ENCODE assay signal across 8 cellular contexts in the genomic region with DNA sequence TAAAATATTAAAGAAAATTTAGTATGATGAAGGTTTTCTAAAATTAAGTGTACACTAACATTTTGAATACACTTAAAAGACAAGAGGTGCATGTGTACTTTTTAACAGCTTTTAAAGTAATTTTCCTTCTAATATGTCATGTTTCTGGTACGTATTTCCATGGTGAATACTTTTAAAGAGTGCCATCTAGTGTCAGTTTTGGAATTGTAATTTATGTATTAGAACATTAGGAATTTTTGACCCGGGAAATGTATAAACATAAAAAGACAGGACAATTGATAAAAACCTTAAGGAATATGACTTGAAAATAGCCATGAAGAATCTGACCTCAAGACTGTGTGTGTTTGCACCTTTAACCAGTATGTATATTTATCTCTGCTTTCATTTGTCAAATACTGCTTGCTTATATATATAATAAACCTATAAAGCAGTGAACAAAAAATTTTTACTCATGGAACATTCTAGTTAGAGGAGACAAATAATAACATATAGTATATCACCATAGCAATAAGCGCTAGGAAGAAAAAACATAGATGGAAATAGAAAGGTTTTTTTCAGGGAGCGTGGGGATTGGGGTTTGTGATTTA. TPM values are rescaled to one million over a fixed set of nuclear protein-coding genes. Genes with fewer than 3 reads are reported as not detected.
A peak's percentile ranks its signal among the peaks of the same experiment; 100 is the strongest.
DNase-seq lines count a peak whose midpoint lies in the region; ATAC-seq, FAIRE-seq and TF ChIP-seq lines count a peak whose summit lies in the region.

No MANE protein-coding gene starts in this region.

- no peaks in the 10 kb centered on the region for H3K27me3 Mint-ChIP-seq in activated B cell treated with CpG ODN at 0.5 μM for 24 hours

- no peak overlapping the region for H3K4me3 Mint-ChIP-seq in activated B cell treated with CpG ODN at 0.5 μM for 24 hours

- CTCF ChIA-PET in activated B cell treated with CpG ODN at 0.5 μM for 24 hours (lab: Charles Lee) = interaction anchor here (0.7 to 2.8 kb wide), 11 partner anchors 9 to 785 kb away, joined by 3 to 29 read pairs (median 3); partner anchors contain the start of gene PPA2

- peaks cover 15% of the 10 kb centered on the region for H3K4me1 Mint-ChIP-seq in activated B cell treated with CpG ODN at 0.5 μM for 24 hours

- no peak for ATAC-seq in activated B cell treated with CpG ODN at 0.5 μM for 24 hours (ENCODE audit: low read depth)
- ATAC-seq in HG03469 (IDR thresholded peaks at IDR 0.05; ENCODE audit: unreplicated experiment) = no peak
- no peak for ATAC-seq in HG03108 (IDR thresholded peaks at IDR 0.05; ENCODE audit: unreplicated experiment)

- TF ChIP-seq CTCF in activated B cell treated with CpG ODN at 0.5 μM for 24 hours (IDR thresholded peaks at IDR 0.05) = peak; percentile 29

- H3K36me3 Mint-ChIP-seq in activated B cell treated with CpG ODN at 0.5 μM for 24 hours (ENCODE audit: low read depth) = peaks cover 7% of the 10 kb centered on the region

- peak; percentile 99 for FAIRE-seq in islet of Langerhans (lab: Jason Lieb, UNC)

- H3K27ac Mint-ChIP-seq in activated B cell treated with CpG ODN at 0.5 μM for 24 hours = no peak overlapping the region

- no peaks in the 10 kb centered on the region for H3K9me3 Mint-ChIP-seq in activated B cell treated with CpG ODN at 0.5 μM for 24 hours

- peak; percentile 17 for DNase-seq in DMS 273 treated with DMSO at 0.1 percent for 48 hours (lab: John Stamatoyannopoulos, UW)
- DNase-seq in LHCN-M2 (ENCODE audit: low read depth) = peak; percentile 57
- DNase-seq in activated B cell treated with CpG ODN at 0.5 μM for 24 hours = no peak
- DNase-seq in mesenteric fat pad (ENCODE audit: low spot score) = no peak
- no peak for DNase-seq in activated CD8-positive, alpha-beta memory T cell treated with anti-CD3 and anti-CD28 coated beads, Interleukin-2, amount 50 U/mL, for 48 hours

- intact Hi-C loops in activated B cell treated with CpG ODN at 0.5 μM for 24 hours (cut with micrococcal nuclease) = loop anchor here (1.0 kb wide), 4 partner anchors 194 to 784 kb away; no protein-coding TSS in a partner anchor

- POLR2A ChIA-PET in activated B cell treated with CpG ODN at 0.5 μM for 24 hours (lab: Charles Lee) = interaction anchor here (0.9 to 1.2 kb wide), 2 partner anchors 242 to 569 kb away, joined by 4 to 7 read pairs; partner anchors contain the start of genes PPA2 and TET2

RNA-seq across cellular contexts. Expression of gene GSTCD, which starts 7.2 kb away (rescaled TPM):
- 18.6 and 25.8 TPM in 2 replicates for total RNA-seq in LHCN-M2 (2014; rRNA removed)
- 3.1 TPM for polyA plus RNA-seq in LHCN-M2 (2012)
- 11.3 and 12.3 TPM in 2 replicates for total RNA-seq in activated B cell treated with CpG ODN at 0.5 μM for 24 hours
- total RNA-seq in mesenteric fat pad = 6.6 TPM

RNA-seq across cellular contexts. Expression of gene INTS12, which starts 7.3 kb away (rescaled TPM):
- total RNA-seq in LHCN-M2 (2014; rRNA removed) = 18.1 and 23.9 TPM in 2 replicates
- polyA plus RNA-seq in LHCN-M2 (2012) = 17.2 TPM
- 18.6 and 20.6 TPM in 2 replicates for total RNA-seq in activated B cell treated with CpG ODN at 0.5 μM for 24 hours
- total RNA-seq in mesenteric fat pad = 15.9 TPM

Comparison
In these comparisons a context has a peak if more than half of its experiments do, and no peak if none do; other contexts are left out.
1. DNase-seq: peak in DMS 273 treated with DMSO at 0.1 percent for 48 hours (single experiment) and LHCN-M2 (single experiment); none in activated B cell treated with CpG ODN at 0.5 μM for 24 hours (single experiment), mesenteric fat pad (single experiment) and activated CD8-positive, alpha-beta memory T cell treated with anti-CD3 and anti-CD28 coated beads, Interleukin-2, amount 50 U/mL, for 48 hours (single experiment).